In the genomic region with DNA sequence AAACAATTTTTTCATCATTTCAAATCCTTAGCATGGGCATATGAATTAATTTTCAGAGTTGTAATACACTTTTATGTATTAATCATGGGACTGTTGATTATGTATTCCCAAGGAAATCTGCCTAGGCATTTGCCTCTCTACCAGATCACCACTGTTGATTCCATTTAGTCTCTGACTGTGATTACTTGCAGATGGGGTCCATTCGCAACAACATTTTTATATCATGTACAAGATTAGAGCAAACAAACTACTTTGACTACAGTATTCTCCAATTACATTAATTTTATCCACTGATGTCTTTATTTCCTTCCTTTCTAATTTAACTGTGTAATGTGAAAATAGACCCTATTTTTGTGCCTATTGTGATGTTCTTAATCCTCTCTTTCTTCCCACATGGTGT, we compare ENCODE assay signal across 35 cellular contexts.
"Had no signal": no experiment of that assay in that cellular context is flagged by ENCODE, and none has a peak within 500 bp of the region (broad histone marks: within the 10 kb centered on the region; RNA-seq: fewer than 3 reads in every experiment).

No MANE protein-coding gene starts in this region.

- H3K9me3 ChIP-seq: MG63 had no signal

- H3K36me3 ChIP-seq: MG63 had no signal

- DNase-seq: Karpas-422, Kasumi-1, KG1, MG63, MM.1S, MV-4-11, NCI-H1048, NCI-H1092, NCI-H1092 treated with DMSO at 0.1 percent for 48 hours, NCI-H1105, NCI-H1105 treated with DMSO at 0.1 percent for 48 hours, NCI-H1417, NCI-H1417 treated with DMSO at 0.1 percent for 48 hours, NCI-H1436, NCI-H1436 treated with DMSO at 0.1 percent for 48 hours, NCI-H146, NCI-H1694, NCI-H1694 treated with DMSO at 0.1 percent for 48 hours, NCI-H187, NCI-H187 treated with DMSO at 0.1 percent for 48 hours, NCI-H1930, NCI-H2029, NCI-H2029 treated with DMSO at 0.1 percent for 48 hours, NCI-H2081, NCI-H2081 treated with DMSO at 0.1 percent for 48 hours, NCI-H2107, NCI-H2171, NCI-H2171 treated with DMSO at 0.1 percent for 48 hours, NCI-H2227 treated with DMSO at 0.1 percent for 48 hours, NCI-H226, NCI-H345, NCI-H446, NCI-H446 treated with DMSO at 0.1 percent for 48 hours, NCI-H510A had no signal

- H3K27ac ChIP-seq: KMS-11 had no signal

- H3K9ac ChIP-seq: KMS-11 had no signal

- H3K4me3 ChIP-seq: MG63 had no signal

- H3K4me2 ChIP-seq: KMS-11 had no signal

- H3K27me3 ChIP-seq: MG63 had no signal
